In genomic region chr22:41222846-41223507, GRCh38 we compare ENCODE assay signal across 18 cellular contexts.
"Had no signal": no experiment of that assay in that cellular context is flagged by ENCODE, and none has a peak within 500 bp of the region (broad histone marks: within the 10 kb centered on the region; RNA-seq: fewer than 3 reads in every experiment).

No MANE protein-coding gene starts in this region.

- H3K9me3 Mint-ChIP-seq: activated T-helper 17 cell treated with anti-CD3 and anti-CD28 coated beads, Interleukin-2, amount 50 U/mL, for 72 hours; nephron; stimulated activated effector memory CD8-positive, alpha-beta T cell treated with anti-CD3 and anti-CD28 coated beads, Interleukin-12 subunit alpha, Interleukin-12 subunit beta, amount 100 ng/mL, for 72 hours had no signal

- H3K9ac ChIP-seq: SK-N-SH had no signal

- H3K4me3 Mint-ChIP-seq: activated T-helper 17 cell treated with anti-CD3 and anti-CD28 coated beads, Interleukin-2, amount 50 U/mL, for 72 hours; nephron; stimulated activated effector memory CD8-positive, alpha-beta T cell treated with anti-CD3 and anti-CD28 coated beads, Interleukin-12 subunit alpha, Interleukin-12 subunit beta, amount 100 ng/mL, for 72 hours had no signal

- DNase-seq: activated CD4-positive, alpha-beta T cell treated with anti-CD3 and anti-CD28 coated beads for 1 hour; activated CD8-positive, alpha-beta memory T cell treated with anti-CD3 and anti-CD28 coated beads, Interleukin-2, amount 50 U/mL, for 48 hours; activated naive CD4-positive, alpha-beta T cell treated with Interleukin-2 at 50 U/mL for 16 hours; foreskin fibroblast; glutamatergic neuron; kidney glomerular epithelial cell; lower lobe of right lung; pancreas; SK-N-SH; stimulated activated CD4-positive, alpha-beta T cell treated with anti-CD3 and anti-CD28 coated beads, Interleukin-12 subunit alpha, Interleukin-12 subunit beta, amount 100 ng/mL, for 4 hours; stimulated activated CD4-positive, alpha-beta T cell treated with anti-CD3 and anti-CD28 coated beads, Interleukin-2, amount 100 ng/mL, for 24 hours; T-helper 1 cell; T1000 had no signal

- ATAC-seq: activated T-helper 17 cell treated with anti-CD3 and anti-CD28 coated beads, Interleukin-2, amount 50 U/mL, for 72 hours; lower lobe of right lung; pancreas; stimulated activated effector memory CD8-positive, alpha-beta T cell treated with anti-CD3 and anti-CD28 coated beads, Interleukin-12 subunit alpha, Interleukin-12 subunit beta, amount 100 ng/mL, for 72 hours had no signal

- H3K4me1 ChIP-seq: pancreas had no signal

- H3K27me3 Mint-ChIP-seq: activated T-helper 17 cell treated with anti-CD3 and anti-CD28 coated beads, Interleukin-2, amount 50 U/mL, for 72 hours had no signal

- H3K27ac ChIP-seq: lower lobe of right lung, pancreas, tibial nerve, vagina had no signal

- H3K9me3 ChIP-seq: lower lobe of right lung, pancreas, SK-N-SH, tibial nerve, vagina had no signal

- H3K27ac Mint-ChIP-seq: activated T-helper 17 cell treated with anti-CD3 and anti-CD28 coated beads, Interleukin-2, amount 50 U/mL, for 72 hours; nephron; stimulated activated effector memory CD8-positive, alpha-beta T cell treated with anti-CD3 and anti-CD28 coated beads, Interleukin-12 subunit alpha, Interleukin-12 subunit beta, amount 100 ng/mL, for 72 hours had no signal

- H3K4me3 ChIP-seq: lower lobe of right lung, pancreas, tibial nerve, vagina had no signal

- H3K27me3 ChIP-seq: pancreas, tibial nerve, vagina had no signal
